ENCODE assay signal across 8 cellular contexts in the genomic region with DNA sequence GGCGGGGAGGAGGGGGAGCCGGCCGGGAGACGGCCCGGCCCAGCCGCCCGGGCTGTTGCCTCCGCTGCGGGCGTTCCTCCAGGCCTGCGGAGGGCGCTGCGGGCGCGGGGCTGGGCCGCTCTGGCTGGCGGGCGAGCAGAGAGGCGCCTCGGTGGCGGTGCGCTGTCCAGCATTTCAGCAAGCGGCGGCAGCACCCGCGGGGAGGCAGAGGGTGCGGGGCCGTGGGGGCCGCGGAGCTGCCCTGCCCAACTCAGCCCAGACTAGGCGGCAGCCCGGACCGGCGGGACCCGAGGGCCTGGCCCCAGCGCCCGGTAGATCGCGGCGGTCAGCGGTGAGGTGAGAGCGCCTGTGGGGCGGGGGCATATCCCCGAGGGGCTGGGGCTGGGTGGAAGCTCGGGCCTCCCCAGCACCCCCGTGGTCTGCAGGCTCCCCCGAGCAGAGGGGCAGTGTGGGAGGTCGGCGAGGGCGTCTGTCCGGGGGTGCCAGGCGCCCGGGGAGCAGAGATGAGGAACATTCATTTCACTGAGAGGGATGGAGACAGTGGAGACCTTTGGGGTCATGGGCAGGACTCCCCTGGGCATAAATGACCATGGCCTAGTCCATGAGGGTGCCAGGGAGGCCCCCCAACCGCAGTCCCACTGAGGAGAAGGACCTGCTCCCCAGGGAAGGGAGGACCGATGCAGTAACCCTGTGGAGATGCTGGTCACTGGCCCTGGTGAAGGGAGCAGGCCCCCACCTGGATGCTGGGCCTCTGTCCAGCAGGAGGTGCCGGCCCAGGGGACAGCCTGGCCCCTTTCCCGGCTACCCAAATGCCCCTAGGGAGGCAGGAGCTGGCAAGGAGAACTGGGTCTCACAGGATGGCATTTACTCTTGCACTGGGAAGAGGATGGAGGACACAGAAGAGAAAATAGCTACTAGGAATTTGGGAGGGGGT. TPM values are rescaled to one million over a fixed set of nuclear protein-coding genes. Genes with fewer than 3 reads are reported as not detected.
DNase-seq lines count a peak whose midpoint lies in the region; ATAC-seq and TF ChIP-seq lines count a peak whose summit lies in the region.

A gene with protein sequence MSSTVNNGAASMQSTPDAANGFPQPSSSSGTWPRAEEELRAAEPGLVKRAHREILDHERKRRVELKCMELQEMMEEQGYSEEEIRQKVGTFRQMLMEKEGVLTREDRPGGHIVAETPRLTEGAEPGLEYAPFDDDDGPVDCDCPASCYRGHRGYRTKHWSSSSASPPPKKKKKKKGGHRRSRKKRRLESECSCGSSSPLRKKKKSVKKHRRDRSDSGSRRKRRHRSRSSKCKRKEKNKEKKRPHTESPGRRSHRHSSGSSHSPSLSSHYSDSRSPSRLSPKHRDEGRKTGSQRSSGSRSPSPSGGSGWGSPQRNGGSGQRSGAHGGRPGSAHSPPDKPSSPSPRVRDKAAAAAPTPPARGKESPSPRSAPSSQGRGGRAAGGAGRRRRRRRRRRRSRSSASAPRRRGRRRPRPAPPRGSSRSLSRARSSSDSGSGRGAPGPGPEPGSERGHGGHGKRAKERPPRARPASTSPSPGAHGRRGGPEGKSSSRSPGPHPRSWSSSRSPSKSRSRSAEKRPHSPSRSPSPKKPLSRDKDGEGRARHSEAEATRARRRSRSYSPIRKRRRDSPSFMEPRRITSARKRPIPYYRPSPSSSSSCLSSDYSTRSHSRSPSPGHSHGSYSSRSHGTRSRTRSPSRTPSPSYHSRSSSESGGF (plus strand): TSS at position 165 of the 934 bp plus-strand sequence. CDS start 33,171 bp downstream, outside the sequence.

- H3K4me3 Mint-ChIP-seq in endodermal cell: peak within 1 kb of the TSS; percentile 43

- no peak within 1 kb of the TSS for H3K9ac ChIP-seq in endodermal cell (ENCODE audit: extremely low read depth, low read length, poor library complexity, severe bottlenecking)

- H3K4me3 ChIP-seq in endodermal cell (ENCODE audit: low read length): no peak within 1 kb of the TSS

- H3K27me3 Mint-ChIP-seq in endodermal cell (ENCODE audit: insufficient read depth): peaks cover 34% of the 10 kb centered on the region

- no peaks in the 10 kb centered on the region for H3K9me3 Mint-ChIP-seq in endodermal cell

- in situ Hi-C loops in GM13976 (cut with MboI; ENCODE audit: low sequenced_read_pairs, unreplicated experiment): no loop called here

- ATAC-seq in GM21367 (IDR thresholded peaks at IDR 0.05; ENCODE audit: unreplicated experiment): no peak

- DNase-seq in GM13976 (ENCODE audit: low spot score): peak; percentile 93
- peak; percentile 35 for DNase-seq in HT1080 (ENCODE audit: low read depth)
- peak; percentile 86 for DNase-seq in NOMO-1 treated with DMSO at 0.1 percent for 48 hours (lab: John Stamatoyannopoulos, UW; ENCODE audit: unreplicated experiment)
- DNase-seq in activated CD8-positive, alpha-beta memory T cell treated with anti-CD3 and anti-CD28 coated beads, Interleukin-2, amount 50 U/mL, for 1 hour (ENCODE audit: extremely low read depth): peak; percentile 46
- peak; percentile 95 for DNase-seq in endodermal cell
- peak; percentile 93 for DNase-seq in mesenteric fat pad (ENCODE audit: low spot score)
- DNase-seq in stimulated activated CD8-positive, alpha-beta memory T cell treated with anti-CD3 and anti-CD28 coated beads, Interleukin-15, amount 100 ng/mL, for 4 hours (ENCODE audit: low read depth in 2 of 2): peak; percentile 37 to 56

- 2 to 3% methylated on average over 29 to 54 of the region's 57 CpGs for WGBS in endodermal cell (ENCODE audit: insufficient coverage in 1 of 2, insufficient read length in 1 of 2), 2 experiments

- H3K27ac ChIP-seq in endodermal cell (ENCODE audit: low read depth, low read length): no peak within 1 kb of the TSS

- no peaks in the 10 kb centered on the region for H3K4me1 ChIP-seq in endodermal cell (ENCODE audit: control insufficient read depth, insufficient read depth, low read length)

- peaks cover 26% of the 10 kb centered on the region for H3K27me3 ChIP-seq in endodermal cell (ENCODE audit: control insufficient read depth, insufficient read depth, low read length, poor library complexity, severe bottlenecking)

- TF ChIP-seq CTCF in GM13976 (IDR thresholded peaks at IDR 0.05; ENCODE audit: borderline replicate concordance, control extremely low read depth, extremely low read depth, insufficient read depth, missing control alignments) (peak; percentile 98), endodermal cell (conservative IDR thresholded peaks at IDR 0.05) (peak; percentile 80)

- H3K36me3 Mint-ChIP-seq in endodermal cell (ENCODE audit: low read depth): no peaks in the 10 kb centered on the region

- no peak within 1 kb of the TSS for H3K27ac Mint-ChIP-seq in endodermal cell

- no peaks in the 10 kb centered on the region for H3K4me1 Mint-ChIP-seq in endodermal cell

- no peaks in the 10 kb centered on the region for H3K9me3 ChIP-seq in endodermal cell (ENCODE audit: control insufficient read depth, low read length)

- no peaks in the 10 kb centered on the region for H3K36me3 ChIP-seq in endodermal cell (ENCODE audit: control insufficient read depth, insufficient read depth, low read length)

RNA-seq across cellular contexts. Expression of the gene that starts here (rescaled TPM):
- 1.4 and 1.7 TPM in 2 replicates for total RNA-seq in HT1080 (2014; rRNA removed; shearing (Covaris generic))
- 2.2 and 2.8 TPM in 2 replicates for polyA plus RNA-seq in HT1080 (2015; cell fraction: cytosol; rRNA removed)
- 1.7 and 3.1 TPM in 2 replicates for polyA plus RNA-seq in HT1080 (2015; cell fraction: nucleus; rRNA removed)
- total RNA-seq in endodermal cell (1 to 10 TPM; 4.1 to 5.0 TPM), mesenteric fat pad (4.8 TPM)
- 17.7 TPM for polyA plus RNA-seq in endodermal cell (2013, experiment 1 of 2)
- polyA plus RNA-seq in endodermal cell (2013, experiment 2 of 2): 15.9 TPM

Comparison
In these comparisons a context has a peak if more than half of its experiments do, and no peak if none do; other contexts are left out.
1. DNase-seq: peak in every context shown above with its lines; median percentile 95 in endodermal cell; 93 in GM13976; 93 in mesenteric fat pad; 86 in NOMO-1 treated with DMSO at 0.1 percent for 48 hours; 46 in stimulated activated CD8-positive, alpha-beta memory T cell treated with anti-CD3 and anti-CD28 coated beads, Interleukin-15, amount 100 ng/mL, for 4 hours; 46 in activated CD8-positive, alpha-beta memory T cell treated with anti-CD3 and anti-CD28 coated beads, Interleukin-2, amount 50 U/mL, for 1 hour; 35 in HT1080.